Comparison of ENCODE assay signal across 9 cellular contexts in genomic region chr19:12708641-12709040, GRCh38. TPM values are rescaled to one million over a fixed set of nuclear protein-coding genes. Genes with fewer than 3 reads are reported as not detected.
"Had no signal": no experiment of that assay in that cellular context is flagged by ENCODE, and none has a peak within 500 bp of the region (broad histone marks: within the 10 kb centered on the region; RNA-seq: fewer than 3 reads in every experiment).

No MANE protein-coding gene starts in this region.

- DNase-seq: GDM1, GF-D8 had no signal

- ATAC-seq: GM12878 had no signal

- H3K4me3 ChIP-seq: GM12878 had no signal

- FAIRE-seq: G401.6, GM12878, GM12891, GM12892, GM18507, GM19239 had no signal

RNA-seq across cellular contexts. Expression of gene GNG14, which starts 20.8 kb away (rescaled TPM):
- total RNA-seq: G401, GM12878 had no signal
- polyA plus RNA-seq: GM12878 had no signal
